ENCODE assay signal across 11 cellular contexts in genomic region chr10:79090134-79090803, GRCh38. TPM values are rescaled to one million over a fixed set of nuclear protein-coding genes. Genes with fewer than 3 reads are reported as not detected.
DNase-seq lines count a peak whose midpoint lies in the region; ATAC-seq, FAIRE-seq and TF ChIP-seq lines count a peak whose summit lies in the region.
"Had no signal": no experiment of that assay in that cellular context is flagged by ENCODE, and none has a peak within 500 bp of the region (broad histone marks: within the 10 kb centered on the region; RNA-seq: fewer than 3 reads in every experiment).

No MANE protein-coding gene starts in this region.

- peak; percentile 54 for FAIRE-seq in GM12892 (lab: Jason Lieb, UNC)

- no peak overlapping the region for H3K4me3 ChIP-seq in A673 (ENCODE audit: low read depth, low read length, poor library complexity, severe bottlenecking)
- no peak overlapping the region for H3K4me3 ChIP-seq in fibroblast of lung (replicated peaks in 1 of 4; ENCODE audit: control extremely low read depth in 1 of 4, insufficient read depth in 1 of 4, low read depth in 3 of 4, low read length in 4 of 4)
- H3K4me3 ChIP-seq: left lung, thoracic aorta had no signal

- no peak overlapping the region for H3K9ac ChIP-seq in fibroblast of lung (ENCODE audit: insufficient read depth, low read length)

- no peaks in the 10 kb centered on the region for H3K36me3 ChIP-seq in A673 (ENCODE audit: insufficient read depth, low read length, poor library complexity, severe bottlenecking)
- no peaks in the 10 kb centered on the region for H3K36me3 ChIP-seq in fibroblast of lung (ENCODE audit: control insufficient read depth, insufficient read depth, low read length)
- H3K36me3 ChIP-seq: left lung, thoracic aorta had no signal

- no peaks in the 10 kb centered on the region for H3K36me3 Mint-ChIP-seq in stimulated activated memory B cell treated with anti-CD40 and anti-IgM and Interleukin-4, amounts not matched to agents 10 μg/mL and 1 μg/mL and 100 μg/mL, for 72 hours

- POLR2A ChIA-PET in A673 (lab: Charles Lee; ENCODE audit: low non-redundant PET), result no interaction called here

- H3K4me3 Mint-ChIP-seq in stimulated activated memory B cell treated with anti-CD40 and anti-IgM and Interleukin-4, amounts not matched to agents 10 μg/mL and 1 μg/mL and 100 μg/mL, for 72 hours, result no peak overlapping the region

- H3K27me3 ChIP-seq in A673 (replicated peaks; ENCODE audit: insufficient read depth, low read depth, low read length, poor library complexity), result no peaks in the 10 kb centered on the region
- H3K27me3 ChIP-seq in fibroblast of lung (ENCODE audit: control insufficient read depth, insufficient read depth, low read length), result no peaks in the 10 kb centered on the region
- H3K27me3 ChIP-seq: left lung had no signal

- H3K4me1 ChIP-seq in A673 (ENCODE audit: insufficient read depth, low read length, poor library complexity, severe bottlenecking) (peaks cover 18% of the 10 kb centered on the region), fibroblast of lung (ENCODE audit: control insufficient read depth, extremely low read depth, insufficient read depth, low read length) (peaks cover 12% of the 10 kb centered on the region)

- peaks cover 43% of the 10 kb centered on the region for H3K4me1 Mint-ChIP-seq in stimulated activated memory B cell treated with anti-CD40 and anti-IgM and Interleukin-4, amounts not matched to agents 10 μg/mL and 1 μg/mL and 100 μg/mL, for 72 hours

- no peaks in the 10 kb centered on the region for H3K9me3 Mint-ChIP-seq in stimulated activated memory B cell treated with anti-CD40 and anti-IgM and Interleukin-4, amounts not matched to agents 10 μg/mL and 1 μg/mL and 100 μg/mL, for 72 hours

- CTCF ChIA-PET in A673 (lab: Charles Lee), result no interaction called here

- in situ Hi-C loops in G401 (cut with HindIII; ENCODE audit: low sequenced_read_pairs), result no loop called here

- H3K27ac ChIP-seq in A673 (ENCODE audit: low read depth, low read length, poor library complexity, severe bottlenecking) (no peak overlapping the region), fibroblast of lung (ENCODE audit: insufficient read depth, low read length) (no peak overlapping the region)
- H3K27ac ChIP-seq: thoracic aorta had no signal

- intact Hi-C loops in A673 (cut with micrococcal nuclease; ENCODE audit: unreplicated experiment), result no loop called here

- no peak overlapping the region for H3K27ac Mint-ChIP-seq in stimulated activated memory B cell treated with anti-CD40 and anti-IgM and Interleukin-4, amounts not matched to agents 10 μg/mL and 1 μg/mL and 100 μg/mL, for 72 hours

- peaks cover 96% of the 10 kb centered on the region for H3K79me2 ChIP-seq in fibroblast of lung (ENCODE audit: control insufficient read depth, insufficient read depth, low read length)

- H3K9me3 ChIP-seq in A673 (ENCODE audit: low read depth, low read length, poor library complexity, severe bottlenecking) (no peaks in the 10 kb centered on the region), fibroblast of lung (ENCODE audit: control insufficient read depth, insufficient read depth, low read depth, low read length) (no peaks in the 10 kb centered on the region)
- H3K9me3 ChIP-seq: left lung, thoracic aorta had no signal

- no peak for ATAC-seq in HG03442 (IDR thresholded peaks at IDR 0.05; ENCODE audit: unreplicated experiment)
- ATAC-seq in stimulated activated memory B cell treated with anti-CD40 and anti-IgM and Interleukin-4, amounts not matched to agents 10 μg/mL and 1 μg/mL and 100 μg/mL, for 72 hours, result no peak
- ATAC-seq: left lung had no signal

- no TSS peak for BruUV-seq in A673 (replicated peaks; lab: Mats Ljungman, UMichigan)

- peaks cover 40% of the 10 kb centered on the region for H3K27me3 Mint-ChIP-seq in stimulated activated memory B cell treated with anti-CD40 and anti-IgM and Interleukin-4, amounts not matched to agents 10 μg/mL and 1 μg/mL and 100 μg/mL, for 72 hours

- DNase-seq in A673 (ENCODE audit: low spot score) (peak; percentile 48), GM12892 (ENCODE audit: insufficient read length) (no peak), NAMALWA (ENCODE audit: low spot score) (peak; percentile 31), fibroblast of lung (ENCODE audit: low read depth in 2 of 2) (peak in 1 of 2 donors; percentile 65), islet precursor cell (no peak), G401 (ENCODE audit: low spot score) (no peak)
- DNase-seq: Calu3 had no signal

- peaks cover 4% of the 10 kb centered on the region for H4K20me1 ChIP-seq in fibroblast of lung (ENCODE audit: control insufficient read depth, extremely low read depth, insufficient read depth, low read length)

- TF ChIP-seq POLR2A in GM12892 (IDR thresholded peaks at IDR 0.05; ENCODE audit: low read depth, low read length), result no peak

- peak overlapping the region; percentile 26 for H3K4me2 ChIP-seq in fibroblast of lung (ENCODE audit: extremely low read depth, insufficient read depth, low read length)

- no peak for TF ChIP-seq CTCF in A673 (conservative IDR thresholded peaks at IDR 0.05; ENCODE audit: low read depth, low read length)
- TF ChIP-seq CTCF in fibroblast of lung (conservative IDR thresholded peaks at IDR 0.05 in 1 of 2, IDR thresholded peaks at IDR 0.05 in 1 of 2; ENCODE audit: low read depth in 1 of 2, low read length in 2 of 2), result no peak

- H2AFZ ChIP-seq in fibroblast of lung (ENCODE audit: low read length), result no peak overlapping the region

RNA-seq across cellular contexts. Expression of gene ZMIZ1, which starts 21.5 kb away (rescaled TPM):
- total RNA-seq in A673 (2021), result 35.8 and 42.1 TPM in 2 replicates
- 30.7 TPM for polyA plus RNA-seq in GM12892 (2012; ENCODE audit: missing spikeins)
- 20.0 and 30.6 TPM in 2 replicates for total RNA-seq in fibroblast of lung
- 6.3 and 18.1 TPM in 2 replicates for polyA plus RNA-seq in fibroblast of lung
- polyA plus RNA-seq in fibroblast of lung (2012), result 23.2 and 46.8 TPM in 2 replicates
- polyA minus RNA-seq in fibroblast of lung (ENCODE audit: low replicate concordance), result 130 and 178 TPM in 2 replicates
- 2.3 and 5.0 TPM in 2 replicates for total RNA-seq in G401 (2014; rRNA removed; shearing (Covaris generic))

Comparison
In these comparisons a context has a peak if more than half of its experiments do, and no peak if none do; other contexts are left out.
1. DNase-seq: peak in A673 (single experiment) and NAMALWA (single experiment); none in GM12892 (single experiment), islet precursor cell (single experiment) and G401 (single experiment).